11 cellular contexts compared by ENCODE assay signal in genomic region chr1:53185955-53186297, GRCh38. TPM values are rescaled to one million over a fixed set of nuclear protein-coding genes. Genes with fewer than 3 reads are reported as not detected.
"Had no signal": no experiment of that assay in that cellular context is flagged by ENCODE, and none has a peak within 500 bp of the region (broad histone marks: within the 10 kb centered on the region; RNA-seq: fewer than 3 reads in every experiment).

No MANE protein-coding gene starts in this region.

RNA-seq across cellular contexts. Expression of gene SLC1A7, which starts 43.5 kb away (rescaled TPM):
- total RNA-seq: activated CD4-positive, alpha-beta T cell treated with anti-CD3 and anti-CD28 coated beads for 36 hours; activated CD8-positive, alpha-beta memory T cell treated with anti-CD3 and anti-CD28 coated beads, Interleukin-2, amount 10 ng/mL, durations not matched to agents 7 days and 5 days; activated CD8-positive, alpha-beta T cell treated with anti-CD3 and anti-CD28 coated beads, Interleukin-2, amount 10 ng/mL, durations not matched to agents 7 days and 5 days; activated T-helper 2 cell treated with anti-CD3 and anti-CD28 coated beads, Interferon-gamma antibody, Interleukin-2, Interleukin-4, amounts not matched to agents 10 μg/mL and 5 μg/mL and 100 μg/mL, durations not matched to agents 14 hours and 24 hours and 36 hours; epithelial cell of proximal tubule; frontal cortex; hepatocyte; lung microvascular endothelial cell; renal cortical epithelial cell; vagina had no signal
- polyA plus RNA-seq: hepatocyte; naive thymus-derived CD4-positive, alpha-beta T cell had no signal
